ENCODE assay signal across 17 cellular contexts in genomic region chr22:18991828-18992442, GRCh38. TPM values are rescaled to one million over a fixed set of nuclear protein-coding genes. Genes with fewer than 3 reads are reported as not detected.
A peak's percentile ranks its signal among the peaks of the same experiment; 100 is the strongest.
DNase-seq lines count a peak whose midpoint lies in the region; ATAC-seq, FAIRE-seq and TF ChIP-seq lines count a peak whose summit lies in the region.
"Had no signal": no experiment of that assay in that cellular context is flagged by ENCODE, and none has a peak within 500 bp of the region (broad histone marks: within the 10 kb centered on the region; RNA-seq: fewer than 3 reads in every experiment).

No MANE protein-coding gene starts in this region.

- no peak overlapping the region for H2AK5ac ChIP-seq in IMR-90 (ENCODE audit: low read depth, low read length)

- H3K4me1 ChIP-seq in IMR-90 (ENCODE audit: control insufficient read depth, insufficient read depth, low read length), result no peaks in the 10 kb centered on the region
- no peaks in the 10 kb centered on the region for H3K4me1 ChIP-seq in gastrocnemius medialis
- H3K4me1 ChIP-seq: HAP-1 had no signal

- no peak overlapping the region for H2BK5ac ChIP-seq in IMR-90 (ENCODE audit: low read depth, low read length, poor library complexity, severe bottlenecking)

- no peak for TF ChIP-seq CTCF in IMR-90 (conservative IDR thresholded peaks at IDR 0.05; ENCODE audit: low read depth, low read length)
- no peak for TF ChIP-seq CTCF in gastrocnemius medialis (IDR thresholded peaks at IDR 0.05 in 4 of 5, conservative IDR thresholded peaks at IDR 0.05 in 1 of 5)

- WGBS in IMR-90 (ENCODE audit: extremely low coverage in 2 of 2, insufficient read length in 1 of 2), 2 experiments, result 78% methylated on average over 27 of the region's 33 CpGs; no CpG with 5 or more reads in 1 of the 2 experiments

- no TSS peak for BruUV-seq in IMR-90 (replicated peaks; lab: Mats Ljungman, UMichigan)

- ATAC-seq in IMR-90 (ENCODE audit: low read depth), result no peak
- ATAC-seq in left lobe of liver, result no peak
- peak; percentile 32 for ATAC-seq in stimulated activated memory B cell treated with anti-CD40 and anti-IgM and Interleukin-4, amounts not matched to agents 10 μg/mL and 1 μg/mL and 100 μg/mL, for 72 hours
- no peak for ATAC-seq in gastrocnemius medialis

- H3K4me3 Mint-ChIP-seq in stimulated activated memory B cell treated with anti-CD40 and anti-IgM and Interleukin-4, amounts not matched to agents 10 μg/mL and 1 μg/mL and 100 μg/mL, for 72 hours, result no peak overlapping the region
- H3K4me3 Mint-ChIP-seq: CD4-positive, alpha-beta T cell had no signal

- no peak overlapping the region for H2BK15ac ChIP-seq in IMR-90 (ENCODE audit: low read depth, low read length)

- H2AK9ac ChIP-seq in IMR-90 (replicated peaks; ENCODE audit: low read depth, low read length, poor library complexity), result no peak overlapping the region

- dilution Hi-C loops in IMR-90 (cut with HindIII; ENCODE audit: low sequenced_read_pairs, unreplicated experiment), result no loop called here

- CTCF ChIA-PET in IMR-90 (lab: Yijun Ruan, JAX), result no interaction called here

- H3K14ac ChIP-seq in IMR-90 (replicated peaks; ENCODE audit: low read depth, low read length), result no peak overlapping the region

- H2BK20ac ChIP-seq in IMR-90 (ENCODE audit: low read depth, low read length), result no peak overlapping the region

- H3K9ac ChIP-seq in IMR-90 (ENCODE audit: low read depth, low read length), result no peak overlapping the region
- H3K9ac ChIP-seq: GM23248 had no signal

- no peaks in the 10 kb centered on the region for H3K36me3 Mint-ChIP-seq in stimulated activated memory B cell treated with anti-CD40 and anti-IgM and Interleukin-4, amounts not matched to agents 10 μg/mL and 1 μg/mL and 100 μg/mL, for 72 hours

- H3K27ac Mint-ChIP-seq in stimulated activated memory B cell treated with anti-CD40 and anti-IgM and Interleukin-4, amounts not matched to agents 10 μg/mL and 1 μg/mL and 100 μg/mL, for 72 hours, result no peak overlapping the region
- H3K27ac Mint-ChIP-seq: CD4-positive, alpha-beta T cell had no signal

- H3K36me3 ChIP-seq in IMR-90 (ENCODE audit: control insufficient read depth, insufficient read depth, low read length), result no peaks in the 10 kb centered on the region
- no peaks in the 10 kb centered on the region for H3K36me3 ChIP-seq in gastrocnemius medialis
- H3K36me3 ChIP-seq: BE2C, HAP-1 had no signal

- no peaks in the 10 kb centered on the region for H3K4me1 Mint-ChIP-seq in stimulated activated memory B cell treated with anti-CD40 and anti-IgM and Interleukin-4, amounts not matched to agents 10 μg/mL and 1 μg/mL and 100 μg/mL, for 72 hours

- peaks cover 56% of the 10 kb centered on the region for H3K27me3 Mint-ChIP-seq in stimulated activated memory B cell treated with anti-CD40 and anti-IgM and Interleukin-4, amounts not matched to agents 10 μg/mL and 1 μg/mL and 100 μg/mL, for 72 hours

- H3K79me1 ChIP-seq in IMR-90 (ENCODE audit: low read depth in 1 of 2, low read length in 2 of 2), result no peaks in the 10 kb centered on the region

- H3K9me3 ChIP-seq in IMR-90 (ENCODE audit: control insufficient read depth, insufficient read depth, low read length), result no peaks in the 10 kb centered on the region
- H3K9me3 ChIP-seq in gastrocnemius medialis, result no peaks in the 10 kb centered on the region
- H3K9me3 ChIP-seq: BE2C, Caco-2, HAP-1 had no signal

- no peak overlapping the region for H3K23ac ChIP-seq in IMR-90 (ENCODE audit: low read depth, low read length)

- no peak for TF ChIP-seq RAD21 in IMR-90 (IDR thresholded peaks at IDR 0.05; ENCODE audit: low read length)

- no peak overlapping the region for H3K4ac ChIP-seq in IMR-90 (ENCODE audit: low read depth, low read length)

- no peak overlapping the region for H4K5ac ChIP-seq in IMR-90 (ENCODE audit: low read depth, low read length)

- no peak for DNase-seq in IMR-90
- peak; percentile 55 for DNase-seq in cerebellum (ENCODE audit: low spot score)
- DNase-seq in left lobe of liver (ENCODE audit: low spot score), result peak; percentile 35
- DNase-seq in activated CD8-positive, alpha-beta memory T cell treated with anti-CD3 and anti-CD28 coated beads for 24 hours, result no peak
- no peak for DNase-seq in gastrocnemius medialis
- no peak for DNase-seq in GM12891 (ENCODE audit: insufficient read length, low spot score)
- no peak for DNase-seq in LoVo (ENCODE audit: low spot score)
- DNase-seq: BE2C; Caco-2; CD4-positive, alpha-beta T cell; GDM1; GM23248 had no signal

- H3K27me3 ChIP-seq in IMR-90 (ENCODE audit: control insufficient read depth, insufficient read depth, low read length) (peaks cover 27% of the 10 kb centered on the region), gastrocnemius medialis (peaks cover 0 to 5% (median 4%) of the 10 kb centered on the region in 3 donors)
- H3K27me3 ChIP-seq: BE2C had no signal

- POLR2A ChIA-PET in IMR-90 (lab: Charles Lee; ENCODE audit: unreplicated experiment), result no interaction called here

- H4K91ac ChIP-seq in IMR-90 (ENCODE audit: insufficient read depth, low read depth, low read length), result no peak overlapping the region

- H3K4me2 ChIP-seq in IMR-90 (ENCODE audit: low read depth, low read length), result no peak overlapping the region

- H4K8ac ChIP-seq in IMR-90 (ENCODE audit: low read depth in 2 of 2, low read length in 2 of 2), result no peak overlapping the region

- no peak for TF ChIP-seq POLR2A in IMR-90 (IDR thresholded peaks at IDR 0.05; ENCODE audit: low read depth, low read length)
- no peak for TF ChIP-seq POLR2A in gastrocnemius medialis (IDR thresholded peaks at IDR 0.05)
- TF ChIP-seq POLR2A in GM12891 (IDR thresholded peaks at IDR 0.05; ENCODE audit: low read depth, low read length), result no peak

- no peak overlapping the region for H3K56ac ChIP-seq in IMR-90 (ENCODE audit: extremely low read depth, insufficient read depth, low read length)

- peak overlapping the region; percentile 21 for H2AFZ ChIP-seq in IMR-90 (replicated peaks; ENCODE audit: low read length, poor library complexity)
- H2AFZ ChIP-seq: GM23248 had no signal

- no peaks in the 10 kb centered on the region for H3K9me1 ChIP-seq in IMR-90 (ENCODE audit: insufficient read depth, low read length)

- H3K9me3 Mint-ChIP-seq in stimulated activated memory B cell treated with anti-CD40 and anti-IgM and Interleukin-4, amounts not matched to agents 10 μg/mL and 1 μg/mL and 100 μg/mL, for 72 hours, result no peaks in the 10 kb centered on the region
- H3K9me3 Mint-ChIP-seq: CD4-positive, alpha-beta T cell had no signal

- no peaks in the 10 kb centered on the region for H4K20me1 ChIP-seq in IMR-90 (ENCODE audit: insufficient read depth, low read length)

- H2BK120ac ChIP-seq in IMR-90 (ENCODE audit: low read depth, low read length), result no peak overlapping the region

- in situ Hi-C loops in IMR-90 (cut with MboI; ENCODE audit: low sequenced_read_pairs), result no loop called here
- in situ Hi-C loops in gastrocnemius medialis (cut with MboI; ENCODE audit: low sequenced_read_pairs in 4 of 4), result loop anchor here in 1 of 4 donors (25.0 kb wide), 1 partner anchor 520 kb away; the partner anchor contains the start of gene CLDN5

- no peak overlapping the region for H3K18ac ChIP-seq in IMR-90 (ENCODE audit: low read depth, low read length)

- intact Hi-C loops in IMR-90 (cut with micrococcal nuclease), result no loop called here
- intact Hi-C loops in gastrocnemius medialis (cut with DNase I; ENCODE audit: low total_unique reads), result no loop called here

- H3K27ac ChIP-seq in IMR-90 (ENCODE audit: insufficient read depth, low read length) (no peak overlapping the region), gastrocnemius medialis (no peak overlapping the region)
- H3K27ac ChIP-seq: C4-2B, GM23248 had no signal

- H3K4me3 ChIP-seq in IMR-90 (ENCODE audit: insufficient read depth, low read depth, low read length) (no peak overlapping the region), gastrocnemius medialis (no peak overlapping the region)
- H3K4me3 ChIP-seq: GM23248, HAP-1 had no signal

- no peak for FAIRE-seq in GM12891 (lab: Jason Lieb, UNC)
- FAIRE-seq: D721Med had no signal

TF ChIP-seq in IMR-90, 13 proteins besides CTCF, POLR2A, EP300 and RAD21:
- TF ChIP-seq CEBPB (IDR thresholded peaks at IDR 0.05; ENCODE audit: low read depth, low read length) (no peak), MXI1 (IDR thresholded peaks at IDR 0.05; ENCODE audit: borderline replicate concordance, low read depth, low read length) (no peak)

TF ChIP-seq in GM12891, 5 proteins besides CTCF, POLR2A, EP300 and RAD21:
- TF ChIP-seq TAF1 (IDR thresholded peaks at IDR 0.05; ENCODE audit: low read depth, low read length), result no peak
- TF ChIP-seq PAX5 (IDR thresholded peaks at IDR 0.05; ENCODE audit: insufficient read depth, low read length, severe bottlenecking), result no peak
- no peak for TF ChIP-seq SPI1 (IDR thresholded peaks at IDR 0.05; ENCODE audit: low read depth, low read length)
- no peak for TF ChIP-seq POU2F2 (IDR thresholded peaks at IDR 0.05; ENCODE audit: low read depth, low read length)
- no peak for TF ChIP-seq POLR2AphosphoS5 (IDR thresholded peaks at IDR 0.05; ENCODE audit: low read depth, low read length)

RNA-seq across cellular contexts. Expression of gene PRODH, which starts 55.8 kb away (rescaled TPM):
- total RNA-seq in IMR-90 (2012; rRNA removed) (not detected in 2 replicates), cerebellum (12.3 TPM), left lobe of liver (35.6 TPM), gastrocnemius medialis (10 to 100 TPM in 2 of 4 donors, 1 to 10 TPM in 2; 7.1 to 74.9 (median 14.4) TPM)
- polyA plus RNA-seq in IMR-90 (2012; rRNA removed), result 0.02 TPM in 1 of 2 replicates, not detected in the other
- polyA plus RNA-seq in IMR-90 (2012; cell fraction: cytosol; rRNA removed), result not detected in 2 replicates
- 0.02 and 0.06 TPM in 2 replicates for polyA plus RNA-seq in IMR-90 (2012; cell fraction: nucleus; rRNA removed; ENCODE audit: low replicate concordance)
- not detected for polyA plus RNA-seq in GM12891 (2012; ENCODE audit: low read depth, missing spikeins)
- total RNA-seq: CD4-positive, alpha-beta T cell; GM23248; H4 had no signal
- polyA plus RNA-seq: GM23248 had no signal

Comparison
In these comparisons a context has a peak if more than half of its experiments do, and no peak if none do; other contexts are left out.
1. DNase-seq: peak in cerebellum (single experiment) and left lobe of liver (single experiment); none in IMR-90 (single experiment), activated CD8-positive, alpha-beta memory T cell treated with anti-CD3 and anti-CD28 coated beads for 24 hours (single experiment), gastrocnemius medialis (0 of 2), GM12891 (single experiment) and LoVo (single experiment).